ENCODE assay signal across 1 cellular context in genomic region chr5:80407735-80408474, GRCh38.
TF ChIP-seq lines count a peak whose summit lies in the region.

ZFYVE16 (plus strand) TSS chr5:80408064; CDS start chr5:80434148, 26,084 bp downstream.

TF ChIP-seq in HepG2, 621 proteins besides CTCF, POLR2A, EP300 and RAD21 (continued from another document):
- TF ChIP-seq ATF4 (CRISPR knock-in tag; IDR thresholded peaks at IDR 0.05) (peak in 1 of 2 experiments; percentile 59; a peak in 1 of 4 replicates), CBX5 (CRISPR knock-in tag; IDR thresholded peaks at IDR 0.05; ENCODE audit: borderline replicate concordance) (0 out of 2 replicates have a peak, but pooled peaks have one; percentile 17), HMGA1 (CRISPR knock-in tag; conservative IDR thresholded peaks at IDR 0.05) (no peak), ZSCAN29 (CRISPR knock-in tag; conservative IDR thresholded peaks at IDR 0.05) (0 out of 2 replicates have a peak, but pooled peaks have one; percentile 53), SOX6 (IDR thresholded peaks at IDR 0.05) (no peak), SOX6 (CRISPR knock-in tag; IDR thresholded peaks at IDR 0.05) (no peak), ZNF362 (CRISPR knock-in tag; IDR thresholded peaks at IDR 0.05; ENCODE audit: borderline replicate concordance) (peak; percentile 42; the same call in 1 of the 2 replicates), ZNF737 (CRISPR knock-in tag; IDR thresholded peaks at IDR 0.05; ENCODE audit: borderline replicate concordance) (no peak), MLXIP (CRISPR knock-in tag; IDR thresholded peaks at IDR 0.05; ENCODE audit: borderline replicate concordance) (no peak), ZNF260 (CRISPR knock-in tag; IDR thresholded peaks at IDR 0.05; ENCODE audit: borderline replicate concordance, low read depth) (no peak), ESRRA (CRISPR knock-in tag; IDR thresholded peaks at IDR 0.05; ENCODE audit: low read depth) (peak; percentile 20; the same call in 1 of the 2 replicates), ZNF605 (CRISPR knock-in tag; IDR thresholded peaks at IDR 0.05) (peak; percentile 75), ZFYVE20 (CRISPR knock-in tag; IDR thresholded peaks at IDR 0.05; ENCODE audit: borderline replicate concordance, low read depth) (no peak)
